1 cellular context compared by ENCODE assay signal in the genomic region with DNA sequence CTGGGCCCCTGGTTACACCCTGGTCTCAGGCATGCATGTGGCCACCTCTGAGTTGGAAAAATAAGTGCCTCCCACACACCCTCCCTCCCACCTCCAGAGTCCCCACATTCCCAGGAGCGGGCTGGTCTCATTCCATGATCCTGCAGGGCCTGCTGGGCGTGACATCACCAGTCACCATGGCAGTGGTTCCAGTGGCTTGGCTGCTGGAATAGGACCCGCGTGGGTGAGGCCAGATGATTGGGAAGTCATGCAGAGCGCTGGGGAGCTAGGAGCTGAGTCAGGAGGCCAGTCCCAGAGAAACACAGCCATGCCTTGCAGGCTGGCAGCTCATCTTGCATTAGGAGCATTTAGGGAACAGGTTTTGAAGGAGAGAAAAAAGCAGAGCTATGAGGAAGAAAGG.
TF ChIP-seq lines count a peak whose summit lies in the region.

No MANE protein-coding gene starts in this region.

TF ChIP-seq in WTC11, 78 proteins besides CTCF, POLR2A, EP300 and RAD21 (continued from another document):
- TF ChIP-seq, protein P1, sequence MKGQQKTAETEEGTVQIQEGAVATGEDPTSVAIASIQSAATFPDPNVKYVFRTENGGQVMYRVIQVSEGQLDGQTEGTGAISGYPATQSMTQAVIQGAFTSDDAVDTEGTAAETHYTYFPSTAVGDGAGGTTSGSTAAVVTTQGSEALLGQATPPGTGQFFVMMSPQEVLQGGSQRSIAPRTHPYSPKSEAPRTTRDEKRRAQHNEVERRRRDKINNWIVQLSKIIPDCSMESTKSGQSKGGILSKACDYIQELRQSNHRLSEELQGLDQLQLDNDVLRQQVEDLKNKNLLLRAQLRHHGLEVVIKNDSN (CRISPR knock-in tag; IDR thresholded peaks at IDR 0.05): no peak
- no peak for TF ChIP-seq TEAD4 (CRISPR knock-in tag; IDR thresholded peaks at IDR 0.05)
- no peak for TF ChIP-seq RORB (CRISPR knock-in tag; IDR thresholded peaks at IDR 0.05)
- no peak for TF ChIP-seq ZNF317 (CRISPR knock-in tag; IDR thresholded peaks at IDR 0.05; ENCODE audit: borderline replicate concordance, low read depth)
- no peak for TF ChIP-seq CBFB (CRISPR knock-in tag; IDR thresholded peaks at IDR 0.05; ENCODE audit: low read depth)
- no peak for TF ChIP-seq ETV6 (CRISPR knock-in tag; IDR thresholded peaks at IDR 0.05)
- TF ChIP-seq, protein P2, sequence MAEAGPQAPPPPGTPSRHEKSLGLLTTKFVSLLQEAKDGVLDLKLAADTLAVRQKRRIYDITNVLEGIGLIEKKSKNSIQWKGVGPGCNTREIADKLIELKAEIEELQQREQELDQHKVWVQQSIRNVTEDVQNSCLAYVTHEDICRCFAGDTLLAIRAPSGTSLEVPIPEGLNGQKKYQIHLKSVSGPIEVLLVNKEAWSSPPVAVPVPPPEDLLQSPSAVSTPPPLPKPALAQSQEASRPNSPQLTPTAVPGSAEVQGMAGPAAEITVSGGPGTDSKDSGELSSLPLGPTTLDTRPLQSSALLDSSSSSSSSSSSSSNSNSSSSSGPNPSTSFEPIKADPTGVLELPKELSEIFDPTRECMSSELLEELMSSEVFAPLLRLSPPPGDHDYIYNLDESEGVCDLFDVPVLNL (CRISPR knock-in tag; IDR thresholded peaks at IDR 0.05; ENCODE audit: borderline replicate concordance, low read depth): no peak
- TF ChIP-seq, protein P3, sequence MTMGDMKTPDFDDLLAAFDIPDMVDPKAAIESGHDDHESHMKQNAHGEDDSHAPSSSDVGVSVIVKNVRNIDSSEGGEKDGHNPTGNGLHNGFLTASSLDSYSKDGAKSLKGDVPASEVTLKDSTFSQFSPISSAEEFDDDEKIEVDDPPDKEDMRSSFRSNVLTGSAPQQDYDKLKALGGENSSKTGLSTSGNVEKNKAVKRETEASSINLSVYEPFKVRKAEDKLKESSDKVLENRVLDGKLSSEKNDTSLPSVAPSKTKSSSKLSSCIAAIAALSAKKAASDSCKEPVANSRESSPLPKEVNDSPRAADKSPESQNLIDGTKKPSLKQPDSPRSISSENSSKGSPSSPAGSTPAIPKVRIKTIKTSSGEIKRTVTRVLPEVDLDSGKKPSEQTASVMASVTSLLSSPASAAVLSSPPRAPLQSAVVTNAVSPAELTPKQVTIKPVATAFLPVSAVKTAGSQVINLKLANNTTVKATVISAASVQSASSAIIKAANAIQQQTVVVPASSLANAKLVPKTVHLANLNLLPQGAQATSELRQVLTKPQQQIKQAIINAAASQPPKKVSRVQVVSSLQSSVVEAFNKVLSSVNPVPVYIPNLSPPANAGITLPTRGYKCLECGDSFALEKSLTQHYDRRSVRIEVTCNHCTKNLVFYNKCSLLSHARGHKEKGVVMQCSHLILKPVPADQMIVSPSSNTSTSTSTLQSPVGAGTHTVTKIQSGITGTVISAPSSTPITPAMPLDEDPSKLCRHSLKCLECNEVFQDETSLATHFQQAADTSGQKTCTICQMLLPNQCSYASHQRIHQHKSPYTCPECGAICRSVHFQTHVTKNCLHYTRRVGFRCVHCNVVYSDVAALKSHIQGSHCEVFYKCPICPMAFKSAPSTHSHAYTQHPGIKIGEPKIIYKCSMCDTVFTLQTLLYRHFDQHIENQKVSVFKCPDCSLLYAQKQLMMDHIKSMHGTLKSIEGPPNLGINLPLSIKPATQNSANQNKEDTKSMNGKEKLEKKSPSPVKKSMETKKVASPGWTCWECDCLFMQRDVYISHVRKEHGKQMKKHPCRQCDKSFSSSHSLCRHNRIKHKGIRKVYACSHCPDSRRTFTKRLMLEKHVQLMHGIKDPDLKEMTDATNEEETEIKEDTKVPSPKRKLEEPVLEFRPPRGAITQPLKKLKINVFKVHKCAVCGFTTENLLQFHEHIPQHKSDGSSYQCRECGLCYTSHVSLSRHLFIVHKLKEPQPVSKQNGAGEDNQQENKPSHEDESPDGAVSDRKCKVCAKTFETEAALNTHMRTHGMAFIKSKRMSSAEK (CRISPR knock-in tag; IDR thresholded peaks at IDR 0.05; ENCODE audit: borderline replicate concordance): no peak
